20 cellular contexts compared by ENCODE assay signal in the genomic region with DNA sequence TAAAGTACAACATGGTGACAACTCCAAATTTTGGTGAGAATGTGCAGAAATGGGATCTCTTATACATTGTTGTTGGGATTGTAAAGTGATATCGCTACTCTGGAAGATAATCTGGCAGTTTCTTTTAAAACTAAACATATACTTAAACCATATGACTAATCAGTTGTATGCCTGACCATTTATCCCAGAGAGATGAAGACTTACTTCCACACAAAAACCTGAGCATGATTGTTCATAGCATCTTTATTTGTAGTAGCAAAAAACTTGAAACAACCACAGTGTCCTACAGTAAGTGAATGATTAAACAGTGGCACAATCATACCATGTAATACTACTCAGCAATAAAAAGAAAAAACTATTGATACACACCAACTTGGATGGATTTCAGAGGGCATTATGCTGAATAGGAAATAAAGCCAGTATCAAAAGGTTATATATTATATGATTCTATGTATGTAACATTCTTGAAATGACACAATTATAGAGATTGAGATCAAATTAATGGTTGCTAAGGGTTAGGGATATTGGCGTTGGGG.
"Had no signal": no experiment of that assay in that cellular context is flagged by ENCODE, and none has a peak within 500 bp of the region (broad histone marks: within the 10 kb centered on the region; RNA-seq: fewer than 3 reads in every experiment).

No MANE protein-coding gene starts in this region.

- FAIRE-seq: islet of Langerhans had no signal

- H2AFZ ChIP-seq: hepatocyte had no signal

- H3K27ac ChIP-seq: dorsolateral prefrontal cortex, hepatocyte, neutrophil, tibial artery, upper lobe of left lung had no signal

- H3K4me1 ChIP-seq: tibial artery had no signal

- H3K4me3 ChIP-seq: dorsolateral prefrontal cortex, hepatocyte, lung, tibial artery, upper lobe of left lung had no signal

- DNase-seq: central memory CD4-positive, alpha-beta T cell; cortex of kidney; dorsolateral prefrontal cortex; effector CD8-positive, alpha-beta T cell; foreskin melanocyte; head of caudate nucleus; kidney glomerular epithelial cell; left ventricle myocardium superior; mesenchymal stem cell; midbrain; naive thymus-derived CD4-positive, alpha-beta T cell; right cardiac atrium; stimulated activated CD4-positive, alpha-beta T cell treated with anti-CD3 and anti-CD28 coated beads, Interleukin-4, amount 100 ng/mL, for 24 hours; tibial artery; upper lobe of left lung had no signal

- ATAC-seq: left ventricle myocardium superior; naive thymus-derived CD4-positive, alpha-beta T cell; right cardiac atrium; stimulated activated memory B cell treated with anti-CD40 and anti-IgM and Interleukin-4, amounts not matched to agents 10 μg/mL and 1 μg/mL and 100 μg/mL, for 72 hours had no signal

- H3K36me3 ChIP-seq: neutrophil, upper lobe of left lung had no signal

- H3K4me2 ChIP-seq: hepatocyte had no signal

- H3K9me3 ChIP-seq: neutrophil, tibial artery, upper lobe of left lung had no signal

- H3K27me3 ChIP-seq: dorsolateral prefrontal cortex, hepatocyte, neutrophil, tibial artery, upper lobe of left lung had no signal
